Comparison of ENCODE assay signal across 8 cellular contexts in the genomic region with DNA sequence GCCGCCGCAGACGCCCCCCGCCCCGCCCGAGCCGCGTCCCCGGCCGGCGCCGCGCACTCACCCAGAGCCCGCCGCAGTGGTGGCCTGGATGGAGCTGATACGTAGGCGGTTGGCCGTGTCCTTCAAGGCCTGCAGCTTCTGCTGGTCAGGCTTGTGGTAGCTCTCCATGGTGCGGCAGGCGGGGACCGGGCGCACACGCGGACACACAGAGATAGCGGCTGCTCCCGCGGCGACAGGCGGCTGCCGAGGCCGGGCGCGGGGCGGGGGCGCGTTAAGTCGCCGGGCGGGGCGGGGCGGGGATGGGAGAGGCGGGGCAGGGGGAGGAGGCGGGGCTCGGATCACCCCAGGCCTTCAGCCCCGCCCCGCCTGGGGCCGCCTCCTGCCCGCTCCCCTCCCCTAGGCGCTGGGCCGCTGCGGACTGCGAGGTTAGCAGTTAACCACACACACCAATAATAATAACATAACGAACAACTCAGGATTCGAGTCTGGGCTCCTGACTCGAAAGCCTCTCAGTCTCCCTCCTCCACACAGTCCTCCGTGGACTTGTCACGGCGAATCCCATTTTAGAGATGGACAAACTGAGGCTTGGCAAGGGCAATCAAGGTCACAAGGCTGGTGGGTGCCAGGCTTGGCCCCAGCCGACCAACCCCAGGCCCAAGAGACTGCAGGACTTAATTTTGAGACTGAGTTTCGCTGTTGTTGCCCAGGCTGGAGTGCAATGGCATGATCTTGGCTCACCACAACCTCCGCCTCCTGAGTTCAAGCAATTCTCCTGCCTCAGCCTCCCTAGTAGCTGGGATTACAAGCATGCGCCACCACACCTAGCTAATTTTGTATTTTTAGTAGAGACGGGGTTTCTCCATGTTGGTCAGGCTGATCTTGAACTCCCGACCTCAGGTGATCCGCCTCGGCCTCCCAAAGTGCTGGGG. TPM values are rescaled to one million over a fixed set of nuclear protein-coding genes. Genes with fewer than 3 reads are reported as not detected.
DNase-seq lines count a peak whose midpoint lies in the region; ATAC-seq and TF ChIP-seq lines count a peak whose summit lies in the region.

A gene with protein sequence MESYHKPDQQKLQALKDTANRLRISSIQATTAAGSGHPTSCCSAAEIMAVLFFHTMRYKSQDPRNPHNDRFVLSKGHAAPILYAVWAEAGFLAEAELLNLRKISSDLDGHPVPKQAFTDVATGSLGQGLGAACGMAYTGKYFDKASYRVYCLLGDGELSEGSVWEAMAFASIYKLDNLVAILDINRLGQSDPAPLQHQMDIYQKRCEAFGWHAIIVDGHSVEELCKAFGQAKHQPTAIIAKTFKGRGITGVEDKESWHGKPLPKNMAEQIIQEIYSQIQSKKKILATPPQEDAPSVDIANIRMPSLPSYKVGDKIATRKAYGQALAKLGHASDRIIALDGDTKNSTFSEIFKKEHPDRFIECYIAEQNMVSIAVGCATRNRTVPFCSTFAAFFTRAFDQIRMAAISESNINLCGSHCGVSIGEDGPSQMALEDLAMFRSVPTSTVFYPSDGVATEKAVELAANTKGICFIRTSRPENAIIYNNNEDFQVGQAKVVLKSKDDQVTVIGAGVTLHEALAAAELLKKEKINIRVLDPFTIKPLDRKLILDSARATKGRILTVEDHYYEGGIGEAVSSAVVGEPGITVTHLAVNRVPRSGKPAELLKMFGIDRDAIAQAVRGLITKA (minus strand): TSS at position 248 of the 929 bp plus-strand sequence. CDS start 80 bp downstream, at position 168.

- no peaks in the 10 kb centered on the region for H3K27me3 ChIP-seq in CD4-positive, alpha-beta memory T cell (ENCODE audit: insufficient read depth, low read length)
- H3K27me3 ChIP-seq in mucosa of rectum (ENCODE audit: control insufficient read depth in 2 of 2, insufficient read depth in 2 of 2, low read length in 2 of 2): no peaks in the 10 kb centered on the region

- no peaks in the 10 kb centered on the region for H3K9me3 Mint-ChIP-seq in CD4-positive, alpha-beta memory T cell

- H3K4me3 ChIP-seq in CD4-positive, alpha-beta memory T cell (ENCODE audit: low read length in 2 of 2): peak within 1 kb of the TSS; percentile 79 to 90
- H3K4me3 ChIP-seq in epithelial cell of proximal tubule (ENCODE audit: low read depth, low read length) (peak within 1 kb of the TSS; percentile 99), mucosa of rectum (ENCODE audit: low read length in 2 of 2) (peak within 1 kb of the TSS; percentile 83 to 85)

- H3K27ac Mint-ChIP-seq in CD4-positive, alpha-beta memory T cell: peak within 1 kb of the TSS; percentile 78 to 91 (median 88)

- ATAC-seq in GM19397 (IDR thresholded peaks at IDR 0.05; ENCODE audit: unreplicated experiment) (peak; percentile 51), HG03571 (IDR thresholded peaks at IDR 0.05; ENCODE audit: unreplicated experiment) (peak; percentile 60)

- H3K36me3 Mint-ChIP-seq in CD4-positive, alpha-beta memory T cell: peaks cover 0 to 3% of the 10 kb centered on the region in 2 donors

- peak within 1 kb of the TSS; percentile 76 to 84 for H3K9ac ChIP-seq in mucosa of rectum (ENCODE audit: low read depth in 1 of 2, low read length in 2 of 2)

- CTCF ChIA-PET in CD4-positive, alpha-beta memory T cell (lab: Charles Lee; ENCODE audit: partially characterized antibody): interaction anchor here (0.6 to 1.0 kb wide), 3 partner anchors 44 to 363 kb away, joined by 3 read pairs; no protein-coding TSS in a partner anchor

- peak within 1 kb of the TSS; percentile 62 for H3K27ac ChIP-seq in CD4-positive, alpha-beta memory T cell (ENCODE audit: low read depth, low read length)
- peak within 1 kb of the TSS; percentile 90 to 92 for H3K27ac ChIP-seq in mucosa of rectum (ENCODE audit: low read depth in 2 of 2, low read length in 2 of 2)

- intact Hi-C loops in CD4-positive, alpha-beta memory T cell (cut with micrococcal nuclease): loop anchor here (1.0 to 2.0 kb wide), 2 partner anchors 91 to 93 kb away; a partner anchor contains a TSS

- no peaks in the 10 kb centered on the region for H3K27me3 Mint-ChIP-seq in CD4-positive, alpha-beta memory T cell

- peaks cover 20 to 42% (median 31%) of the 10 kb centered on the region in 4 donors for H3K4me1 Mint-ChIP-seq in CD4-positive, alpha-beta memory T cell

- no peak for TF ChIP-seq CTCF in epithelial cell of proximal tubule (conservative IDR thresholded peaks at IDR 0.05; ENCODE audit: low read depth, low read length)

- peak; percentile 71 to 80 (median 72) for DNase-seq in CD4-positive, alpha-beta memory T cell
- peak; percentile 94 for DNase-seq in OCI-M1 (lab: John Stamatoyannopoulos, UW)
- DNase-seq in activated T-cell treated with anti-CD3 and anti-CD28 coated beads for 4 hours: peak; percentile 69
- no peak for DNase-seq in epithelial cell of proximal tubule (ENCODE audit: low read depth)
- peak; percentile 50 to 68 for DNase-seq in stimulated activated CD8-positive, alpha-beta memory T cell treated with anti-CD3 and anti-CD28 coated beads, Interleukin-4, amount 100 ng/mL, for 4 hours (ENCODE audit: low read depth in 2 of 2, low spot score in 1 of 2)

- no peaks in the 10 kb centered on the region for H3K9me3 ChIP-seq in CD4-positive, alpha-beta memory T cell (ENCODE audit: control insufficient read depth in 1 of 2, low read length in 2 of 2)
- H3K9me3 ChIP-seq in mucosa of rectum (ENCODE audit: control insufficient read depth in 2 of 2, low read length in 2 of 2): no peaks in the 10 kb centered on the region

- peak within 1 kb of the TSS; percentile 91 to 95 (median 92) for H3K4me3 Mint-ChIP-seq in CD4-positive, alpha-beta memory T cell

- no peaks in the 10 kb centered on the region for H3K36me3 ChIP-seq in CD4-positive, alpha-beta memory T cell (ENCODE audit: insufficient read depth, low read length)
- no peaks in the 10 kb centered on the region for H3K36me3 ChIP-seq in mucosa of rectum (ENCODE audit: control insufficient read depth in 2 of 2, insufficient read depth in 2 of 2, low read length in 2 of 2)

- POLR2A ChIA-PET in CD4-positive, alpha-beta memory T cell (lab: Charles Lee; ENCODE audit: partially characterized antibody): interaction anchor here (1.1 to 3.8 kb wide), 5 partner anchors 14 to 126 kb away, joined by 3 to 15 read pairs (median 4); a partner anchor contains a TSS

- H3K4me1 ChIP-seq in CD4-positive, alpha-beta memory T cell (ENCODE audit: insufficient read depth, low read length): peaks cover 35% of the 10 kb centered on the region
- peaks cover 15 to 22% of the 10 kb centered on the region in 2 donors for H3K4me1 ChIP-seq in mucosa of rectum (ENCODE audit: control insufficient read depth in 2 of 2, insufficient read depth in 2 of 2, low read length in 2 of 2)

RNA-seq across cellular contexts. Expression of the gene that starts here (rescaled TPM):
- 10 to 100 TPM; 75.6 to 87.9 TPM for total RNA-seq in CD4-positive, alpha-beta memory T cell
- polyA plus RNA-seq in CD4-positive, alpha-beta memory T cell: 10 to 100 TPM; 49.3 to 75.6 TPM
- 403 and 614 TPM in 2 replicates for total RNA-seq in epithelial cell of proximal tubule
